10 cellular contexts compared by ENCODE assay signal in the genomic region with DNA sequence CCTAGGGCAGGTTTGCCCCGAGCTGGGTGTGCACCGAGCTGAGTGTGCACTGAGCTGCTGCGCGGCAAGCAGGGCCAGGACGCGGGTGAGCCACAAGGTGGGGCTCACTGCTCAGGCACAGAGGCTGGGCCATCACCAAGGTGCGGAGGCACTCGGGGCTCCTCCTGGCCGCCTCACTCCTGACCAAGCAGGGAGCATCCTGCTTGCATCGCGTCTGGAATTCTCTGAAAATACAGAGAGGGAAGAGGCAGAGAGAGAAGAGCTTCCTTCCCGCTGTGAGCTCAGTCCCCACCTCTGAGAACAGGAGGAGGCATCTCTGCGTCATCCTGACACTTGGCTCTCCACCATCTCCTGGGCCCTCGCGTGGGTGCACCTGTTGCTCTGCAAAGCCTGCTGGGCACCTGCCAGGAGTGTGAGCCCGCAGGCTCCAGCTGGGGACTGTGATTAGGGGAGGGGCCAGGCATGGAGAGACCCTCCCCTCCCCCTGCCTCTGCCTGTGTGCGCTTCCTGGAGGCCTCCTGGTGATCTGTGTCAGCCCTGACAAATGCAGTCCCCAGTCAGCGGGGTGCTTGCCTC.
DNase-seq lines count a peak whose midpoint lies in the region; ATAC-seq, FAIRE-seq and TF ChIP-seq lines count a peak whose summit lies in the region.
"Had no signal": no experiment of that assay in that cellular context is flagged by ENCODE, and none has a peak within 500 bp of the region (broad histone marks: within the 10 kb centered on the region; RNA-seq: fewer than 3 reads in every experiment).

No MANE protein-coding gene starts in this region.

- peak overlapping the region; percentile 41 for H2AFZ ChIP-seq in neural cell (ENCODE audit: low read depth, low read length)

- no peaks in the 10 kb centered on the region for H3F3A ChIP-seq in neural cell (ENCODE audit: insufficient read depth, low read length, poor library complexity, severe bottlenecking)

- peak; percentile 98 for TF ChIP-seq CTCF in neural cell (IDR thresholded peaks at IDR 0.05; ENCODE audit: poor library complexity, severe bottlenecking)

- H3K36me3 ChIP-seq in neural cell (ENCODE audit: insufficient read depth, low read length) = no peaks in the 10 kb centered on the region

- peak overlapping the region; percentile 58 for H3K4me3 ChIP-seq in neural cell (ENCODE audit: low read length)
- H3K4me3 ChIP-seq: SK-N-MC had no signal

- peak overlapping the region; percentile 50 for H3K9ac ChIP-seq in neural cell (ENCODE audit: low read length)

- H3K27me3 ChIP-seq in neural cell (ENCODE audit: insufficient read depth, low read depth, low read length) = no peaks in the 10 kb centered on the region

- FAIRE-seq in GM19239 (lab: Jason Lieb, UNC) = no peak

- ATAC-seq in HG03342 (IDR thresholded peaks at IDR 0.05; ENCODE audit: unreplicated experiment) = peak; percentile 83

- no peaks in the 10 kb centered on the region for H3K9me2 ChIP-seq in neural cell (ENCODE audit: insufficient read depth, low read length)

- H3K79me2 ChIP-seq in neural cell (replicated peaks; ENCODE audit: insufficient read depth, low read length) = no peaks in the 10 kb centered on the region

- DNase-seq in DMS53 (lab: John Stamatoyannopoulos, UW) (peak; percentile 96), GM19239 (ENCODE audit: insufficient read length, low spot score) (peak; percentile 53), NCI-H69 (lab: John Stamatoyannopoulos, UW) (peak; percentile 90), cerebellar cortex (ENCODE audit: low spot score) (peak; percentile 66), HCEC 1CT (no peak)
- no peak for DNase-seq in effector CD8-positive, alpha-beta T cell (lab: John Stamatoyannopoulos, UW)
- DNase-seq: left cardiac atrium had no signal

- H3K4me2 ChIP-seq in neural cell (ENCODE audit: low read length) = peak overlapping the region; percentile 63

- peak; percentile 53 for TF ChIP-seq EP300 in neural cell (conservative IDR thresholded peaks at IDR 0.05; ENCODE audit: poor library complexity, severe bottlenecking)

- H3K9me3 ChIP-seq in neural cell (ENCODE audit: low read length) = no peaks in the 10 kb centered on the region

- peak overlapping the region; percentile 38 for H3K27ac ChIP-seq in neural cell (ENCODE audit: low read length)
- H3K27ac ChIP-seq: SK-N-MC had no signal

- no peaks in the 10 kb centered on the region for H4K20me1 ChIP-seq in neural cell (ENCODE audit: insufficient read depth)

- TF ChIP-seq RAD21 in neural cell (conservative IDR thresholded peaks at IDR 0.05) = peak; percentile 100

TF ChIP-seq in neural cell, 6 proteins besides CTCF, POLR2A, EP300 and RAD21:
- TF ChIP-seq, protein P1, sequence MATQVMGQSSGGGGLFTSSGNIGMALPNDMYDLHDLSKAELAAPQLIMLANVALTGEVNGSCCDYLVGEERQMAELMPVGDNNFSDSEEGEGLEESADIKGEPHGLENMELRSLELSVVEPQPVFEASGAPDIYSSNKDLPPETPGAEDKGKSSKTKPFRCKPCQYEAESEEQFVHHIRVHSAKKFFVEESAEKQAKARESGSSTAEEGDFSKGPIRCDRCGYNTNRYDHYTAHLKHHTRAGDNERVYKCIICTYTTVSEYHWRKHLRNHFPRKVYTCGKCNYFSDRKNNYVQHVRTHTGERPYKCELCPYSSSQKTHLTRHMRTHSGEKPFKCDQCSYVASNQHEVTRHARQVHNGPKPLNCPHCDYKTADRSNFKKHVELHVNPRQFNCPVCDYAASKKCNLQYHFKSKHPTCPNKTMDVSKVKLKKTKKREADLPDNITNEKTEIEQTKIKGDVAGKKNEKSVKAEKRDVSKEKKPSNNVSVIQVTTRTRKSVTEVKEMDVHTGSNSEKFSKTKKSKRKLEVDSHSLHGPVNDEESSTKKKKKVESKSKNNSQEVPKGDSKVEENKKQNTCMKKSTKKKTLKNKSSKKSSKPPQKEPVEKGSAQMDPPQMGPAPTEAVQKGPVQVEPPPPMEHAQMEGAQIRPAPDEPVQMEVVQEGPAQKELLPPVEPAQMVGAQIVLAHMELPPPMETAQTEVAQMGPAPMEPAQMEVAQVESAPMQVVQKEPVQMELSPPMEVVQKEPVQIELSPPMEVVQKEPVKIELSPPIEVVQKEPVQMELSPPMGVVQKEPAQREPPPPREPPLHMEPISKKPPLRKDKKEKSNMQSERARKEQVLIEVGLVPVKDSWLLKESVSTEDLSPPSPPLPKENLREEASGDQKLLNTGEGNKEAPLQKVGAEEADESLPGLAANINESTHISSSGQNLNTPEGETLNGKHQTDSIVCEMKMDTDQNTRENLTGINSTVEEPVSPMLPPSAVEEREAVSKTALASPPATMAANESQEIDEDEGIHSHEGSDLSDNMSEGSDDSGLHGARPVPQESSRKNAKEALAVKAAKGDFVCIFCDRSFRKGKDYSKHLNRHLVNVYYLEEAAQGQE (IDR thresholded peaks at IDR 0.05; ENCODE audit: borderline replicate concordance) = peak; percentile 86
- TF ChIP-seq EZH2 (IDR thresholded peaks at IDR 0.05; ENCODE audit: borderline replicate concordance, insufficient read depth, low read length, poor library complexity, severe bottlenecking) (no peak), MXI1 (conservative IDR thresholded peaks at IDR 0.05; ENCODE audit: poor library complexity, severe bottlenecking) (peak; percentile 48), POLR2AphosphoS5 (IDR thresholded peaks at IDR 0.05) (peak; percentile 9), SMC3 (conservative IDR thresholded peaks at IDR 0.05; ENCODE audit: poor library complexity) (peak; percentile 99)

Comparison
In these comparisons a context has a peak if more than half of its experiments do, and no peak if none do; other contexts are left out.
1. DNase-seq: peak in DMS53 (single experiment), GM19239 (single experiment), NCI-H69 (single experiment) and cerebellar cortex (single experiment); none in effector CD8-positive, alpha-beta T cell (single experiment) and HCEC 1CT (single experiment).